Comparison of ENCODE assay signal across 2 cellular contexts in genomic region chr19:44903216-44903601, GRCh38.
TF ChIP-seq lines count a peak whose summit lies in the region.

No MANE protein-coding gene starts in this region.

TF ChIP-seq in A549, 52 proteins besides CTCF, POLR2A, EP300 and RAD21 (continued from another document):
- no peak for TF ChIP-seq HOXB13 (CRISPR knock-in tag; IDR thresholded peaks at IDR 0.05; ENCODE audit: low read depth)
- TF ChIP-seq ZC3H11A (IDR thresholded peaks at IDR 0.05) = no peak
- TF ChIP-seq CBX8 (IDR thresholded peaks at IDR 0.05) = no peak
- no peak for TF ChIP-seq CEBPB (IDR thresholded peaks at IDR 0.05)
- TF ChIP-seq SREBF2 (IDR thresholded peaks at IDR 0.05) = no peak
- no peak for TF ChIP-seq CBX2 (IDR thresholded peaks at IDR 0.05; ENCODE audit: borderline replicate concordance, low read depth)
- TF ChIP-seq JUNB (IDR thresholded peaks at IDR 0.05) = no peak
- no peak for TF ChIP-seq FOXS1 (CRISPR knock-in tag; IDR thresholded peaks at IDR 0.05)
- no peak for TF ChIP-seq ZFP36 (IDR thresholded peaks at IDR 0.05; ENCODE audit: borderline replicate concordance, partially characterized antibody)
- TF ChIP-seq RNF2 (IDR thresholded peaks at IDR 0.05; ENCODE audit: borderline replicate concordance, low read depth) = no peak
- no peak for TF ChIP-seq ZNF302 (CRISPR knock-in tag; IDR thresholded peaks at IDR 0.05)
- TF ChIP-seq HES2 (IDR thresholded peaks at IDR 0.05) = no peak
- no peak for TF ChIP-seq KDM5A (IDR thresholded peaks at IDR 0.05)

TF ChIP-seq in SK-N-SH treated with all-trans-retinoic acid at 6 μM for 48 hours, 23 proteins besides CTCF, POLR2A, EP300 and RAD21 (continued from another document):
- no peak for TF ChIP-seq CSRNP3 (CRISPR knock-in tag; IDR thresholded peaks at IDR 0.05)
- TF ChIP-seq POU6F1 (CRISPR knock-in tag; IDR thresholded peaks at IDR 0.05; ENCODE audit: borderline replicate concordance, low read depth) = no peak
